17 cellular contexts compared by ENCODE assay signal in genomic region chr11:30717621-30718020, GRCh38.
"Had no signal": no experiment of that assay in that cellular context is flagged by ENCODE, and none has a peak within 500 bp of the region (broad histone marks: within the 10 kb centered on the region; RNA-seq: fewer than 3 reads in every experiment).

No MANE protein-coding gene starts in this region.

- H3K9me3 ChIP-seq: colonic mucosa, esophagus muscularis mucosa, gastrocnemius medialis, heart right ventricle, left lung, lower lobe of right lung had no signal

- H3K4me3 Mint-ChIP-seq: dendritic cell treated with granulocyte-macrophage colony-stimulating factor and Interleukin-4, amounts not matched to agents 40 ng/mL and 50 ng/mL, for 4 days had no signal

- H3K27ac Mint-ChIP-seq: dendritic cell treated with granulocyte-macrophage colony-stimulating factor and Interleukin-4, amounts not matched to agents 40 ng/mL and 50 ng/mL, for 4 days had no signal

- H3K27me3 Mint-ChIP-seq: dendritic cell treated with granulocyte-macrophage colony-stimulating factor and Interleukin-4, amounts not matched to agents 40 ng/mL and 50 ng/mL, for 4 days had no signal

- ATAC-seq: gastrocnemius medialis, heart right ventricle, left cardiac atrium, left lung, left ventricle myocardium superior, lower lobe of right lung had no signal

- H3K4me1 ChIP-seq: colonic mucosa, esophagus muscularis mucosa, gastrocnemius medialis, heart right ventricle, left lung, lower lobe of right lung had no signal

- H3K27ac ChIP-seq: colonic mucosa, esophagus muscularis mucosa, gastrocnemius medialis, heart right ventricle, left lung, lower lobe of right lung had no signal

- H3K27me3 ChIP-seq: colonic mucosa, esophagus muscularis mucosa, gastrocnemius medialis, heart right ventricle, left lung had no signal

- DNase-seq: colonic mucosa; cortex of kidney; effector CD8-positive, alpha-beta T cell; foreskin melanocyte; gastrocnemius medialis; glutamatergic neuron; head of caudate nucleus; heart right ventricle; hippocampal formation; left cardiac atrium; left lung; left ventricle myocardium superior; lower lobe of right lung; mesenchymal stem cell; midbrain had no signal
